In genomic region chr16:18341417-18341960, GRCh38 we compare ENCODE assay signal across 2 cellular contexts. TPM values are rescaled to one million over a fixed set of nuclear protein-coding genes. Genes with fewer than 3 reads are reported as not detected.
"Had no signal": no experiment of that assay in that cellular context is flagged by ENCODE, and none has a peak within 500 bp of the region (broad histone marks: within the 10 kb centered on the region; RNA-seq: fewer than 3 reads in every experiment).

No MANE protein-coding gene starts in this region.

RNA-seq across cellular contexts. Expression of gene NPIPA8, which starts 5.0 kb away (rescaled TPM):
- total RNA-seq: PC-3, Right ventricle myocardium superior had no signal
